20 cellular contexts compared by ENCODE assay signal in genomic region chr10:785539-786214, GRCh38.
A peak's percentile ranks its signal among the peaks of the same experiment; 100 is the strongest.
DNase-seq lines count a peak whose midpoint lies in the region; ATAC-seq and TF ChIP-seq lines count a peak whose summit lies in the region.
"Had no signal": no experiment of that assay in that cellular context is flagged by ENCODE, and none has a peak within 500 bp of the region (broad histone marks: within the 10 kb centered on the region; RNA-seq: fewer than 3 reads in every experiment).

No MANE protein-coding gene starts in this region.

- H3K27me3 Mint-ChIP-seq in activated T-cell treated with anti-CD3 and anti-CD28 coated beads, Interleukin-2, amount 50 U/mL, for 24 hours: peaks cover 53% of the 10 kb centered on the region
- peaks cover 55% of the 10 kb centered on the region for H3K27me3 Mint-ChIP-seq in stimulated activated memory B cell treated with anti-CD40 and anti-IgM and Interleukin-4, amounts not matched to agents 10 μg/mL and 1 μg/mL and 100 μg/mL, for 72 hours
- peaks cover 15% of the 10 kb centered on the region for H3K27me3 Mint-ChIP-seq in endothelial cell (ENCODE audit: unreplicated experiment)

- no peak overlapping the region for H3K4me3 Mint-ChIP-seq in activated T-cell treated with anti-CD3 and anti-CD28 coated beads, Interleukin-2, amount 50 U/mL, for 24 hours
- H3K4me3 Mint-ChIP-seq in stimulated activated memory B cell treated with anti-CD40 and anti-IgM and Interleukin-4, amounts not matched to agents 10 μg/mL and 1 μg/mL and 100 μg/mL, for 72 hours: peak overlapping the region; percentile 9
- no peak overlapping the region for H3K4me3 Mint-ChIP-seq in endothelial cell (ENCODE audit: unreplicated experiment)
- H3K4me3 Mint-ChIP-seq: stimulated activated naive CD8-positive, alpha-beta T cell treated with anti-CD3 and anti-CD28 coated beads, Interleukin-15, Interleukin-2, amounts not matched to agents 100 ng/mL and 50 ng/mL, for 24 hours had no signal

- peaks cover 0 to 8% (median 0%) of the 10 kb centered on the region in 4 donors for H3K4me1 ChIP-seq in right lobe of liver

- 72% methylated on average over 7 of the region's 25 CpGs for WGBS in right lobe of liver (ENCODE audit: insufficient coverage, low coverage, low lambda C conversion rate, missing lambda C conversion rate)

- CTCF ChIA-PET in HEK293T (lab: Yijun Ruan, JAX): no interaction called here

- no peak overlapping the region for H3K4me3 ChIP-seq in right lobe of liver

- H3K36me3 Mint-ChIP-seq in activated T-cell treated with anti-CD3 and anti-CD28 coated beads, Interleukin-2, amount 50 U/mL, for 24 hours (ENCODE audit: low read depth): no peaks in the 10 kb centered on the region
- no peaks in the 10 kb centered on the region for H3K36me3 Mint-ChIP-seq in stimulated activated memory B cell treated with anti-CD40 and anti-IgM and Interleukin-4, amounts not matched to agents 10 μg/mL and 1 μg/mL and 100 μg/mL, for 72 hours
- no peaks in the 10 kb centered on the region for H3K36me3 Mint-ChIP-seq in endothelial cell (ENCODE audit: low read depth, unreplicated experiment)
- H3K36me3 Mint-ChIP-seq: naive thymus-derived CD8-positive, alpha-beta T cell had no signal

- no peaks in the 10 kb centered on the region for H3K9me3 Mint-ChIP-seq in activated T-cell treated with anti-CD3 and anti-CD28 coated beads, Interleukin-2, amount 50 U/mL, for 24 hours
- H3K9me3 Mint-ChIP-seq in stimulated activated memory B cell treated with anti-CD40 and anti-IgM and Interleukin-4, amounts not matched to agents 10 μg/mL and 1 μg/mL and 100 μg/mL, for 72 hours: no peaks in the 10 kb centered on the region
- H3K9me3 Mint-ChIP-seq in endothelial cell (ENCODE audit: unreplicated experiment): no peaks in the 10 kb centered on the region
- H3K9me3 Mint-ChIP-seq: stimulated activated naive CD8-positive, alpha-beta T cell treated with anti-CD3 and anti-CD28 coated beads, Interleukin-15, Interleukin-2, amounts not matched to agents 100 ng/mL and 50 ng/mL, for 24 hours had no signal

- TF ChIP-seq CTCF in right lobe of liver (IDR thresholded peaks at IDR 0.05) (no peak), endothelial cell (IDR thresholded peaks at IDR 0.05; ENCODE audit: unreplicated experiment) (no peak)

- intact Hi-C loops in right lobe of liver (cut with DNase I): loop anchor here (5.0 to 10.0 kb wide), 2 partner anchors 273 to 281 kb away; no protein-coding TSS in a partner anchor

- TF ChIP-seq POLR2A in right lobe of liver (IDR thresholded peaks at IDR 0.05): no peak

- POLR2A ChIA-PET in HEK293T (lab: Yijun Ruan, JAX): no interaction called here

- H3K4me1 Mint-ChIP-seq in activated T-cell treated with anti-CD3 and anti-CD28 coated beads, Interleukin-2, amount 50 U/mL, for 24 hours (ENCODE audit: low read depth): peaks cover 8% of the 10 kb centered on the region
- no peaks in the 10 kb centered on the region for H3K4me1 Mint-ChIP-seq in stimulated activated memory B cell treated with anti-CD40 and anti-IgM and Interleukin-4, amounts not matched to agents 10 μg/mL and 1 μg/mL and 100 μg/mL, for 72 hours
- no peaks in the 10 kb centered on the region for H3K4me1 Mint-ChIP-seq in endothelial cell (ENCODE audit: unreplicated experiment)

- H3K27ac ChIP-seq in right lobe of liver: no peak overlapping the region
- H3K27ac ChIP-seq: lower lobe of right lung, psoas muscle, uterus had no signal

- peak; percentile 24 for DNase-seq in activated T-cell treated with anti-CD3 and anti-CD28 coated beads, Interleukin-2, amount 50 U/mL, for 24 hours
- DNase-seq in activated T-cell treated with anti-CD3 and anti-CD28 coated beads, Interleukin-2, amount 50 U/mL, for 48 hours: no peak
- DNase-seq in HEK293T (ENCODE audit: extremely low spot score): peak; percentile 4
- DNase-seq in right lobe of liver: peak in 2 of 3 donors; percentile 36 to 42
- DNase-seq in endothelial cell (ENCODE audit: low spot score): no peak
- DNase-seq in DMS 273 (lab: John Stamatoyannopoulos, UW; ENCODE audit: unreplicated experiment): no peak
- DNase-seq: activated naive CD4-positive, alpha-beta T cell treated with anti-CD3 and anti-CD28 coated beads, Interleukin-2, amount 50 U/mL, for 16 hours; activated T-cell treated with anti-CD3 and anti-CD28 coated beads for 4 hours; GDM1; KG1; NCI-H2081 treated with DMSO at 0.1 percent for 48 hours; NCI-H524 treated with DMSO at 0.1 percent for 48 hours; SIG-M5 had no signal

- no peaks in the 10 kb centered on the region for H3K9me3 ChIP-seq in right lobe of liver
- H3K9me3 ChIP-seq: lower lobe of right lung, psoas muscle, uterus had no signal

- no peaks in the 10 kb centered on the region for H3K36me3 ChIP-seq in right lobe of liver
- H3K36me3 ChIP-seq: lower lobe of right lung, uterus had no signal

- no peak for ATAC-seq in right lobe of liver
- ATAC-seq in stimulated activated memory B cell treated with anti-CD40 and anti-IgM and Interleukin-4, amounts not matched to agents 10 μg/mL and 1 μg/mL and 100 μg/mL, for 72 hours: no peak
- no peak for ATAC-seq in GM18909 (IDR thresholded peaks at IDR 0.05; ENCODE audit: poor library complexity, unreplicated experiment)

- H3K27me3 ChIP-seq in right lobe of liver: no peaks in the 10 kb centered on the region
- H3K27me3 ChIP-seq: uterus had no signal

- H3K27ac Mint-ChIP-seq in activated T-cell treated with anti-CD3 and anti-CD28 coated beads, Interleukin-2, amount 50 U/mL, for 24 hours: no peak overlapping the region
- no peak overlapping the region for H3K27ac Mint-ChIP-seq in stimulated activated memory B cell treated with anti-CD40 and anti-IgM and Interleukin-4, amounts not matched to agents 10 μg/mL and 1 μg/mL and 100 μg/mL, for 72 hours
- H3K27ac Mint-ChIP-seq in endothelial cell (ENCODE audit: unreplicated experiment): no peak overlapping the region
- H3K27ac Mint-ChIP-seq: naive thymus-derived CD8-positive, alpha-beta T cell; stimulated activated naive CD8-positive, alpha-beta T cell treated with anti-CD3 and anti-CD28 coated beads, Interleukin-15, Interleukin-2, amounts not matched to agents 100 ng/mL and 50 ng/mL, for 24 hours had no signal

TF ChIP-seq in HEK293T, 16 proteins besides CTCF, POLR2A, EP300 and RAD21:
- no peak for TF ChIP-seq L3MBTL2 (conservative IDR thresholded peaks at IDR 0.05)
- no peak for TF ChIP-seq SP1 (IDR thresholded peaks at IDR 0.05)
- no peak for TF ChIP-seq HDGF (IDR thresholded peaks at IDR 0.05; ENCODE audit: borderline replicate concordance)
- TF ChIP-seq TARDBP (IDR thresholded peaks at IDR 0.05): no peak
- TF ChIP-seq LEF1 (IDR thresholded peaks at IDR 0.05; ENCODE audit: borderline replicate concordance): no peak
- no peak for TF ChIP-seq ELF4 (IDR thresholded peaks at IDR 0.05)
- no peak for TF ChIP-seq FOXM1 (IDR thresholded peaks at IDR 0.05; ENCODE audit: borderline replicate concordance)
- no peak for TF ChIP-seq BHLHE40 (IDR thresholded peaks at IDR 0.05; ENCODE audit: borderline replicate concordance)
- no peak for TF ChIP-seq ARNT (IDR thresholded peaks at IDR 0.05)
- no peak for TF ChIP-seq PKNOX1 (IDR thresholded peaks at IDR 0.05)
- no peak for TF ChIP-seq FOXA1 (IDR thresholded peaks at IDR 0.05)
- no peak for TF ChIP-seq CTBP1 (IDR thresholded peaks at IDR 0.05; ENCODE audit: borderline replicate concordance)
- TF ChIP-seq FOXK2 (IDR thresholded peaks at IDR 0.05): no peak
- TF ChIP-seq SUZ12 (IDR thresholded peaks at IDR 0.05): no peak
- no peak for TF ChIP-seq ZNF384 (IDR thresholded peaks at IDR 0.05)
- no peak for TF ChIP-seq NFRKB (IDR thresholded peaks at IDR 0.05)

Comparison
In these comparisons a context has a peak if more than half of its experiments do, and no peak if none do; other contexts are left out.
1. DNase-seq: peak in activated T-cell treated with anti-CD3 and anti-CD28 coated beads, Interleukin-2, amount 50 U/mL, for 24 hours (single experiment), HEK293T (single experiment) and right lobe of liver (2 of 3); none in activated T-cell treated with anti-CD3 and anti-CD28 coated beads, Interleukin-2, amount 50 U/mL, for 48 hours (0 of 2), endothelial cell (single experiment) and DMS 273 (single experiment).